18 cellular contexts compared by ENCODE assay signal in the genomic region with DNA sequence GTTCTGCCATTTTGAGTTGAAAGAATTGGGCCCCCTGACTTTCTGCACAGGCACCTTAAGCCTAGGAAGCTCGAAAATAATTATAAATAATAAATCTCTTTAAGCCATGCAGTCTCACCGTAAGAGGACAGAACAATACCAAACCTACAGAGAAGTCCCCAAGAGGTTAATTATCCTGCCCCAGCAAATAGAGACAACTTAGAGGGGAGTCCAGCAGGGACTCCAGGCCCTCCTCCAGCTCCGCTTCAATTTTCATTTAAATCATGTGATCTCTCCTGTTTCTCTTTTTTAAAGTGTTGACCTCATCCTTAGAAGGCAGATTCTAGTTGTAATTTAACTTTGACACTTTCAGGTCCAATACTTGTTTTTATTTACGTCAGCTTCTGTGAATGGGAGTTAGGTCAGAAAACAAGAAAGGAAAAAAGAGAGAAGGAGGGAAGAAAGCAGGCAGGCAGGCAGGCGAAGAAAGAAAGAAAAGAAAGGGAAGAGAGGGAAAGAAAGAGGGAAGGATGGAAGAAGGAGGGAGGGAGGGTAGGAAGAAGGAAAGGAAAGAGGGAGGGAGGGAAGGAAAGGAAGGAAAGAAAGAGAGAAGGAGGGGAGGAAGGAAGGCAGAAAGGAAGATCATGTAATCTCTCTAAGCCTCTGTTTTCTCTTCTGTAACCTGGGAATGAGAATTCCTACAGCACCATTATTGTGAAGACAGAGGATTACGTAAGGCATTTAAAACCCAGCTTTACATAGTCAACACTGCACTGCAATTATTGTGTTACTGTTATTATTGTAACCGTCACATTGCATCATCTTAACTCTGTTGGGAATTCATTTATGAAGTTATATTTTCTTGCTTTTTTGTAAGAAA.
A peak's percentile ranks its signal among the peaks of the same experiment; 100 is the strongest.
DNase-seq lines count a peak whose midpoint lies in the region; ATAC-seq and TF ChIP-seq lines count a peak whose summit lies in the region.
"Had no signal": no experiment of that assay in that cellular context is flagged by ENCODE, and none has a peak within 500 bp of the region (broad histone marks: within the 10 kb centered on the region; RNA-seq: fewer than 3 reads in every experiment).

No MANE protein-coding gene starts in this region.

- H3K4me2 ChIP-seq in GM23338 (peak overlapping the region; percentile 23; the same call in 1 of the 2 replicates), hepatocyte (no peak overlapping the region)

- H3K79me2 ChIP-seq in GM23338 (replicated peaks; ENCODE audit: insufficient read depth) (no peaks in the 10 kb centered on the region), hepatocyte (no peaks in the 10 kb centered on the region)

- peak; percentile 7; the same call in 1 of the 3 replicates for ATAC-seq in GM23338
- no peak for ATAC-seq in GM18907 (IDR thresholded peaks at IDR 0.05; ENCODE audit: unreplicated experiment)
- ATAC-seq in GM18858 (IDR thresholded peaks at IDR 0.05; ENCODE audit: unreplicated experiment): no peak
- ATAC-seq: gastrocnemius medialis, left ventricle myocardium superior, T-helper 17 cell had no signal

- H3K27me3 Mint-ChIP-seq in GM23338 (ENCODE audit: insufficient read depth, low read depth, poor library complexity) (peaks cover 12% of the 10 kb centered on the region), mesothelial cell of epicardium (ENCODE audit: low read depth) (no peaks in the 10 kb centered on the region)

- H3K27ac ChIP-seq in GM23338 (ENCODE audit: low read depth) (peak overlapping the region; percentile 73), ectodermal cell (ENCODE audit: insufficient read depth, low read depth, low read length, poor library complexity, severe bottlenecking) (peak overlapping the region; percentile 28), hepatocyte (no peak overlapping the region)
- H3K27ac ChIP-seq: colonic mucosa, gastrocnemius medialis, vagina had no signal

- H3K4me1 Mint-ChIP-seq in GM23338 (peaks cover 54% of the 10 kb centered on the region), mesothelial cell of epicardium (peaks cover 46% of the 10 kb centered on the region)
- H3K4me1 Mint-ChIP-seq: activated CD4-positive, alpha-beta memory T cell treated with anti-CD3 and anti-CD28 coated beads, Interleukin-2, amount 10 ng/mL, durations not matched to agents 7 days and 5 days had no signal

- no peaks in the 10 kb centered on the region for H3K9me3 ChIP-seq in ectodermal cell (ENCODE audit: control insufficient read depth, low read length)
- H3K9me3 ChIP-seq in hepatocyte (ENCODE audit: low read depth): no peaks in the 10 kb centered on the region
- H3K9me3 ChIP-seq: colonic mucosa, gastrocnemius medialis, vagina had no signal

- H3K9me3 Mint-ChIP-seq in GM23338: no peaks in the 10 kb centered on the region
- H3K9me3 Mint-ChIP-seq in mesothelial cell of epicardium: no peaks in the 10 kb centered on the region
- H3K9me3 Mint-ChIP-seq: activated CD4-positive, alpha-beta memory T cell treated with anti-CD3 and anti-CD28 coated beads, Interleukin-2, amount 10 ng/mL, durations not matched to agents 7 days and 5 days; activated naive CD4-positive, alpha-beta T cell treated with anti-CD3 and anti-CD28 coated beads, Interleukin-2, amount 50 U/mL, for 24 hours had no signal

- peaks cover 32% of the 10 kb centered on the region for H3K4me1 ChIP-seq in GM23338 (ENCODE audit: insufficient read depth)
- peaks cover 40% of the 10 kb centered on the region for H3K4me1 ChIP-seq in ectodermal cell (ENCODE audit: control insufficient read depth, insufficient read depth, low read length)
- H3K4me1 ChIP-seq in hepatocyte (ENCODE audit: insufficient read depth): no peaks in the 10 kb centered on the region
- H3K4me1 ChIP-seq: colonic mucosa had no signal

- H3K27me3 ChIP-seq in GM23338 (ENCODE audit: insufficient read depth) (no peaks in the 10 kb centered on the region), ectodermal cell (ENCODE audit: control insufficient read depth, insufficient read depth, low read length, poor library complexity, severe bottlenecking) (no peaks in the 10 kb centered on the region), hepatocyte (no peaks in the 10 kb centered on the region)
- H3K27me3 ChIP-seq: colonic mucosa, vagina had no signal

- H3K27ac Mint-ChIP-seq in GM23338 (peak overlapping the region; percentile 79), mesothelial cell of epicardium (peak overlapping the region; percentile 86)
- H3K27ac Mint-ChIP-seq: activated CD4-positive, alpha-beta memory T cell treated with anti-CD3 and anti-CD28 coated beads, Interleukin-2, amount 10 ng/mL, durations not matched to agents 7 days and 5 days; activated naive CD4-positive, alpha-beta T cell treated with anti-CD3 and anti-CD28 coated beads, Interleukin-2, amount 50 U/mL, for 24 hours; T-helper 17 cell had no signal

- peaks cover 9% of the 10 kb centered on the region for H3F3A ChIP-seq in GM23338 (replicated peaks; ENCODE audit: low read depth)

- no peak for TF ChIP-seq CTCF in GM23338 (conservative IDR thresholded peaks at IDR 0.05; ENCODE audit: low read depth in 2 of 2)
- TF ChIP-seq CTCF in mesothelial cell of epicardium (IDR thresholded peaks at IDR 0.05; ENCODE audit: unreplicated experiment): no peak
- no peak for TF ChIP-seq CTCF in hepatocyte (IDR thresholded peaks at IDR 0.05; ENCODE audit: poor library complexity)

- H3K36me3 ChIP-seq in GM23338 (ENCODE audit: insufficient read depth) (no peaks in the 10 kb centered on the region), ectodermal cell (ENCODE audit: control insufficient read depth, insufficient read depth, low read length) (no peaks in the 10 kb centered on the region), hepatocyte (replicated peaks; ENCODE audit: insufficient read depth, low read depth) (no peaks in the 10 kb centered on the region)
- H3K36me3 ChIP-seq: colonic mucosa, gastrocnemius medialis, vagina had no signal

- H2AFZ ChIP-seq in GM23338 (peak overlapping the region; percentile 83; the same call in 1 of the 2 replicates), hepatocyte (no peak overlapping the region)

- H3K4me3 ChIP-seq in GM23338 (no peak overlapping the region), ectodermal cell (ENCODE audit: insufficient read depth, low read depth, low read length) (no peak overlapping the region), hepatocyte (no peak overlapping the region)
- H3K4me3 ChIP-seq: colonic mucosa, gastrocnemius medialis, vagina had no signal

- DNase-seq in GM23338 (ENCODE audit: low spot score) (no peak), NCI-H146 (lab: John Stamatoyannopoulos, UW) (peak; percentile 54), mesothelial cell of epicardium (ENCODE audit: low spot score in 2 of 2, unreplicated experiment in 2 of 2) (no peak), hepatocyte (ENCODE audit: low spot score) (no peak), GM03348 (ENCODE audit: low spot score) (no peak)
- DNase-seq: activated CD4-positive, alpha-beta memory T cell treated with anti-CD3 and anti-CD28 coated beads, Interleukin-2, amount 10 ng/mL, durations not matched to agents 7 days and 5 days; activated T-cell treated with anti-CD3 and anti-CD28 coated beads, Interleukin-2, amount 50 U/mL, for 48 hours; colonic mucosa; gastrocnemius medialis; left ventricle myocardium superior; NCI-H1436 treated with DMSO at 0.1 percent for 48 hours; NCI-H446 treated with DMSO at 0.1 percent for 48 hours; T-helper 17 cell had no signal

- no peaks in the 10 kb centered on the region for H3K36me3 Mint-ChIP-seq in GM23338 (ENCODE audit: low read depth)
- no peaks in the 10 kb centered on the region for H3K36me3 Mint-ChIP-seq in mesothelial cell of epicardium

- H3K4me3 Mint-ChIP-seq in GM23338 (no peak overlapping the region; the same call in 2 of the 3 replicates), mesothelial cell of epicardium (no peak overlapping the region)
- H3K4me3 Mint-ChIP-seq: activated CD4-positive, alpha-beta memory T cell treated with anti-CD3 and anti-CD28 coated beads, Interleukin-2, amount 10 ng/mL, durations not matched to agents 7 days and 5 days; activated naive CD4-positive, alpha-beta T cell treated with anti-CD3 and anti-CD28 coated beads, Interleukin-2, amount 50 U/mL, for 24 hours; T-helper 17 cell had no signal

- no peaks in the 10 kb centered on the region for H4K20me1 ChIP-seq in GM23338 (replicated peaks; ENCODE audit: insufficient read depth)
- no peaks in the 10 kb centered on the region for H4K20me1 ChIP-seq in hepatocyte (ENCODE audit: insufficient read depth, poor library complexity, severe bottlenecking)

- WGBS in ectodermal cell, 2 experiments: 26 to 33% methylated on average over 5 to 6 of the region's 7 CpGs
- WGBS in hepatocyte (ENCODE audit: low lambda C conversion rate, missing lambda C conversion rate): 70% methylated on average over 7 of the region's 7 CpGs

- H3K9me2 ChIP-seq in GM23338 (ENCODE audit: insufficient read depth) (no peaks in the 10 kb centered on the region), hepatocyte (replicated peaks; ENCODE audit: insufficient read depth) (no peaks in the 10 kb centered on the region)

TF ChIP-seq in GM23338, 12 proteins besides CTCF, POLR2A, EP300 and RAD21 (continues in another document):
- TF ChIP-seq REST (IDR thresholded peaks at IDR 0.05; ENCODE audit: unreplicated experiment) (no peak), EZH2phosphoT487 (IDR thresholded peaks at IDR 0.05; ENCODE audit: unreplicated experiment) (no peak), ZNF114 (CRISPR knock-in tag; IDR thresholded peaks at IDR 0.05) (no peak), JUNB (IDR thresholded peaks at IDR 0.05; ENCODE audit: unreplicated experiment) (no peak), POLR2AphosphoS5 (IDR thresholded peaks at IDR 0.05; ENCODE audit: low read depth) (no peak)
